In the genomic region with DNA sequence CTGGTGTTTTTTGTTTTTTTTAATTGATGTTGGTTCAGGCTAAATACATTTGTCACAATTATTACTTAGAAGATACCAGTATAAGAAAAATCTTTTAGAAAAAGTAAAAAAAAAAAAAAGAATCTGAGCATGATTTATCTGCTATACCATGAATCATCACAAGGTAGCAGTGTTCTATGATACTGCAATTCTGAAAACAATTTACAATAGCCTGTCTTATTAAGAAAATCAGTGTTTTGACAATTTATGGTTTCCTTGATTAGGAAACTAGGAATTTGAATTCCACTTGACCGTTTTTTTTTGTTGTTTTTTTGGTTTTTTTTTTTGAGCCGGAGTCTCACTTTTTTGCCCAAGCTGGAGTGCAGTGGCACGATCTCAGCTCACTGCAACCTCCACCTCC, we compare ENCODE assay signal across 16 cellular contexts. TPM values are rescaled to one million over a fixed set of nuclear protein-coding genes. Genes with fewer than 3 reads are reported as not detected.
A peak's percentile ranks its signal among the peaks of the same experiment; 100 is the strongest.
DNase-seq lines count a peak whose midpoint lies in the region; ATAC-seq, FAIRE-seq and TF ChIP-seq lines count a peak whose summit lies in the region.
"Had no signal": no experiment of that assay in that cellular context is flagged by ENCODE, and none has a peak within 500 bp of the region (broad histone marks: within the 10 kb centered on the region; RNA-seq: fewer than 3 reads in every experiment).

No MANE protein-coding gene starts in this region.

- no peak for ATAC-seq in T-helper 17 cell
- no peak for ATAC-seq in left lung
- no peak for ATAC-seq in GM21367 (IDR thresholded peaks at IDR 0.05; ENCODE audit: unreplicated experiment)
- ATAC-seq: naive thymus-derived CD4-positive, alpha-beta T cell had no signal

- no peaks in the 10 kb centered on the region for H3K36me3 ChIP-seq in left lung

- H3K4me1 Mint-ChIP-seq in endothelial cell (ENCODE audit: unreplicated experiment): no peaks in the 10 kb centered on the region
- H3K4me1 Mint-ChIP-seq in T-helper 17 cell: no peaks in the 10 kb centered on the region
- H3K4me1 Mint-ChIP-seq: activated B cell treated with CpG ODN at 0.5 μM for 24 hours; naive thymus-derived CD4-positive, alpha-beta T cell had no signal

- H3K9me3 Mint-ChIP-seq in endothelial cell (ENCODE audit: unreplicated experiment): no peaks in the 10 kb centered on the region

- no peak overlapping the region for H3K27ac Mint-ChIP-seq in endothelial cell (ENCODE audit: unreplicated experiment)
- H3K27ac Mint-ChIP-seq in T-helper 17 cell: no peak overlapping the region
- H3K27ac Mint-ChIP-seq: activated B cell treated with CpG ODN at 0.5 μM for 24 hours; naive thymus-derived CD4-positive, alpha-beta T cell had no signal

- FAIRE-seq in A204.1 (lab: Jason Lieb, UNC): peak; percentile 94

- H3K4me3 Mint-ChIP-seq in endothelial cell (ENCODE audit: unreplicated experiment): no peak overlapping the region
- H3K4me3 Mint-ChIP-seq in T-helper 17 cell: no peak overlapping the region
- H3K4me3 Mint-ChIP-seq: activated B cell treated with CpG ODN at 0.5 μM for 24 hours; naive thymus-derived CD4-positive, alpha-beta T cell had no signal

- TF ChIP-seq CTCF in endothelial cell (IDR thresholded peaks at IDR 0.05; ENCODE audit: unreplicated experiment): peak; percentile 50
- no peak for TF ChIP-seq CTCF in left lung (IDR thresholded peaks at IDR 0.05)

- peaks cover 1% of the 10 kb centered on the region for H3K27me3 Mint-ChIP-seq in endothelial cell (ENCODE audit: unreplicated experiment)
- peaks cover 13% of the 10 kb centered on the region for H3K27me3 Mint-ChIP-seq in T-helper 17 cell

- intact Hi-C loops in left lung (cut with DNase I): no loop called here

- H3K27ac ChIP-seq in left lung: no peak overlapping the region
- H3K27ac ChIP-seq: thoracic aorta had no signal

- H3K9me3 ChIP-seq in T-helper 17 cell (ENCODE audit: control insufficient read depth, low read length, poor library complexity, severe bottlenecking): no peaks in the 10 kb centered on the region
- no peaks in the 10 kb centered on the region for H3K9me3 ChIP-seq in left lung
- H3K9me3 ChIP-seq: thoracic aorta had no signal

- no peak overlapping the region for H3K4me3 ChIP-seq in left lung
- H3K4me3 ChIP-seq: thoracic aorta had no signal

- no peaks in the 10 kb centered on the region for H3K4me1 ChIP-seq in left lung

- H3K36me3 Mint-ChIP-seq in endothelial cell (ENCODE audit: low read depth, unreplicated experiment) (no peaks in the 10 kb centered on the region), T-helper 17 cell (ENCODE audit: low read depth) (no peaks in the 10 kb centered on the region)

- DNase-seq in DMS53 (lab: John Stamatoyannopoulos, UW) (peak; percentile 44), NAMALWA (ENCODE audit: low spot score) (peak; percentile 42), endothelial cell (ENCODE audit: low spot score) (no peak), T-helper 17 cell (no peak), cerebellum (ENCODE audit: low spot score) (no peak), left lung (no peak)
- DNase-seq: activated B cell treated with CpG ODN at 0.5 μM for 24 hours; DMS153; effector CD8-positive, alpha-beta T cell; naive thymus-derived CD4-positive, alpha-beta T cell; NCI-H774; stimulated activated CD4-positive, alpha-beta T cell treated with anti-CD3 and anti-CD28 coated beads, Interleukin-4, amount 100 ng/mL, for 4 hours had no signal

- H3K27me3 ChIP-seq in left lung: no peaks in the 10 kb centered on the region

RNA-seq across cellular contexts. Expression of a gene that starts 9.3 kb away (rescaled TPM):
- not detected for total RNA-seq in endothelial cell (ENCODE audit: unreplicated experiment)
- under 1 TPM; 0.75 to 0.78 TPM for total RNA-seq in T-helper 17 cell
- 0.82 TPM for total RNA-seq in cerebellum
- total RNA-seq in left lung: under 1 TPM; 0.26 to 0.97 TPM
- total RNA-seq: activated B cell treated with CpG ODN at 0.5 μM for 24 hours, HT1080 had no signal

RNA-seq across cellular contexts. Expression of a gene that starts 34.2 kb away (rescaled TPM):
- total RNA-seq in endothelial cell (ENCODE audit: unreplicated experiment): not detected
- not detected for total RNA-seq in T-helper 17 cell
- total RNA-seq in cerebellum: not detected
- total RNA-seq in left lung: not detected
- total RNA-seq: activated B cell treated with CpG ODN at 0.5 μM for 24 hours; HT1080; naive thymus-derived CD4-positive, alpha-beta T cell; thoracic aorta had no signal

RNA-seq across cellular contexts. Expression of a gene that starts 39.2 kb away (rescaled TPM):
- total RNA-seq in endothelial cell (ENCODE audit: unreplicated experiment): 8.1 TPM
- total RNA-seq in T-helper 17 cell: not detected
- total RNA-seq in cerebellum: 4.7 TPM
- total RNA-seq in left lung: under 1 TPM; 0.41 to 0.45 TPM
- total RNA-seq: HT1080 had no signal

Comparison
In these comparisons a context has a peak if more than half of its experiments do, and no peak if none do; other contexts are left out.
1. DNase-seq: peak in DMS53 (single experiment) and NAMALWA (single experiment); none in endothelial cell (single experiment), T-helper 17 cell (0 of 3), cerebellum (single experiment) and left lung (0 of 2).